In the genomic region with DNA sequence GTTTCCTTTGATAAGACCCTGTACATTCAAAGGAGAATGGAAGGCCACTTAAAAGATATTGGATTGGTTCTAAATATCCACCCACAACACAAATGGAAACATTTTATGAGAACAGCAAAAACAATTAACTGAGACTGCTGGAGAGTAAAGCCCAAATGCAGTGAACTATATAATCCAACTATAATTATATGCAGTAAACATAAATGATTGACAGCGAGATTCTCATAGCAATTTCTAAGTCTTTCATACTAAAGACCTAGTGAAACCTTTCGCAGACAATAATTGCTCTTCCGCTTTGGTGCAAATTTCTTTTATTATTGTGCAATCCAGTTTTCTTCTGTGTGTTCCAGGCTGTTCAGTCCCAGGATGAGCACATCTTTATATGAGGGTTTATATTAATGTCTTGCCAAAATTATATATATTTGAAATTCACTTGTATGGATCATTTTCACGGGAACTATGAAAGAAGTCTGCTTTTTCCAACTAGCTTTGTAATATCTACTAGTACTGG, we compare ENCODE assay signal across 2 cellular contexts.
A peak's percentile ranks its signal among the peaks of the same experiment; 100 is the strongest.
TF ChIP-seq lines count a peak whose summit lies in the region.

No MANE protein-coding gene starts in this region.

TF ChIP-seq in HepG2, 621 proteins besides CTCF, POLR2A, EP300 and RAD21 (continued from another document):
- TF ChIP-seq, protein P1, sequence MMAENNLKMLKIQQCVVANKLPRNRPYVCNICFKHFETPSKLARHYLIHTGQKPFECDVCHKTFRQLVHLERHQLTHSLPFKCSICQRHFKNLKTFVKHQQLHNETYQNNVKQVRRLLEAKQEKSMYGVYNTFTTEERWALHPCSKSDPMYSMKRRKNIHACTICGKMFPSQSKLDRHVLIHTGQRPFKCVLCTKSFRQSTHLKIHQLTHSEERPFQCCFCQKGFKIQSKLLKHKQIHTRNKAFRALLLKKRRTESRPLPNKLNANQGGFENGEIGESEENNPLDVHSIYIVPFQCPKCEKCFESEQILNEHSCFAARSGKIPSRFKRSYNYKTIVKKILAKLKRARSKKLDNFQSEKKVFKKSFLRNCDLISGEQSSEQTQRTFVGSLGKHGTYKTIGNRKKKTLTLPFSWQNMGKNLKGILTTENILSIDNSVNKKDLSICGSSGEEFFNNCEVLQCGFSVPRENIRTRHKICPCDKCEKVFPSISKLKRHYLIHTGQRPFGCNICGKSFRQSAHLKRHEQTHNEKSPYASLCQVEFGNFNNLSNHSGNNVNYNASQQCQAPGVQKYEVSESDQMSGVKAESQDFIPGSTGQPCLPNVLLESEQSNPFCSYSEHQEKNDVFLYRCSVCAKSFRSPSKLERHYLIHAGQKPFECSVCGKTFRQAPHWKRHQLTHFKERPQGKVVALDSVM (CRISPR knock-in tag; IDR thresholded peaks at IDR 0.05) = no peak
- TF ChIP-seq CEBPB (IDR thresholded peaks at IDR 0.05; ENCODE audit: borderline replicate concordance, low read depth, low read length) (peak; percentile 74), ZNF589 (CRISPR knock-in tag; conservative IDR thresholded peaks at IDR 0.05) (no peak)

TF ChIP-seq in K562, 482 proteins besides CTCF, POLR2A, EP300 and RAD21 (continued from another document):
- TF ChIP-seq ZNF699 (CRISPR knock-in tag; IDR thresholded peaks at IDR 0.05; ENCODE audit: insufficient replicate concordance) = no peak
- TF ChIP-seq, protein P2, sequence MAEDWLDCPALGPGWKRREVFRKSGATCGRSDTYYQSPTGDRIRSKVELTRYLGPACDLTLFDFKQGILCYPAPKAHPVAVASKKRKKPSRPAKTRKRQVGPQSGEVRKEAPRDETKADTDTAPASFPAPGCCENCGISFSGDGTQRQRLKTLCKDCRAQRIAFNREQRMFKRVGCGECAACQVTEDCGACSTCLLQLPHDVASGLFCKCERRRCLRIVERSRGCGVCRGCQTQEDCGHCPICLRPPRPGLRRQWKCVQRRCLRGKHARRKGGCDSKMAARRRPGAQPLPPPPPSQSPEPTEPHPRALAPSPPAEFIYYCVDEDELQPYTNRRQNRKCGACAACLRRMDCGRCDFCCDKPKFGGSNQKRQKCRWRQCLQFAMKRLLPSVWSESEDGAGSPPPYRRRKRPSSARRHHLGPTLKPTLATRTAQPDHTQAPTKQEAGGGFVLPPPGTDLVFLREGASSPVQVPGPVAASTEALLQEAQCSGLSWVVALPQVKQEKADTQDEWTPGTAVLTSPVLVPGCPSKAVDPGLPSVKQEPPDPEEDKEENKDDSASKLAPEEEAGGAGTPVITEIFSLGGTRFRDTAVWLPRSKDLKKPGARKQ (CRISPR knock-in tag; IDR thresholded peaks at IDR 0.05) = no peak
- TF ChIP-seq, protein P3, sequence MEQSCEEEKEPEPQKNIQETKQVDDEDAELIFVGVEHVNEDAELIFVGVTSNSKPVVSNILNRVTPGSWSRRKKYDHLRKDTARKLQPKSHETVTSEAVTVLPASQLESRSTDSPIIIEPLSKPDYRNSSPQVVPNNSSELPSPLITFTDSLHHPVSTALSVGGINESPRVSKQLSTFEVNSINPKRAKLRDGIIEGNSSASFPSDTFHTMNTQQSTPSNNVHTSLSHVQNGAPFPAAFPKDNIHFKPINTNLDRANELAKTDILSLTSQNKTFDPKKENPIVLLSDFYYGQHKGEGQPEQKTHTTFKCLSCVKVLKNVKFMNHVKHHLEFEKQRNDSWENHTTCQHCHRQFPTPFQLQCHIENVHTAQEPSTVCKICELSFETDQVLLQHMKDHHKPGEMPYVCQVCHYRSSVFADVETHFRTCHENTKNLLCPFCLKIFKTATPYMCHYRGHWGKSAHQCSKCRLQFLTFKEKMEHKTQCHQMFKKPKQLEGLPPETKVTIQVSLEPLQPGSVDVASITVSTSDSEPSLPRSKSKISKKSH (CRISPR knock-in tag; IDR thresholded peaks at IDR 0.05) = no peak
- TF ChIP-seq, protein P4, sequence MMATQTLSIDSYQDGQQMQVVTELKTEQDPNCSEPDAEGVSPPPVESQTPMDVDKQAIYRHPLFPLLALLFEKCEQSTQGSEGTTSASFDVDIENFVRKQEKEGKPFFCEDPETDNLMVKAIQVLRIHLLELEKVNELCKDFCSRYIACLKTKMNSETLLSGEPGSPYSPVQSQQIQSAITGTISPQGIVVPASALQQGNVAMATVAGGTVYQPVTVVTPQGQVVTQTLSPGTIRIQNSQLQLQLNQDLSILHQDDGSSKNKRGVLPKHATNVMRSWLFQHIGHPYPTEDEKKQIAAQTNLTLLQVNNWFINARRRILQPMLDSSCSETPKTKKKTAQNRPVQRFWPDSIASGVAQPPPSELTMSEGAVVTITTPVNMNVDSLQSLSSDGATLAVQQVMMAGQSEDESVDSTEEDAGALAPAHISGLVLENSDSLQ (IDR thresholded peaks at IDR 0.05) = peak; percentile 28
